In genomic region chr6:41768545-41769308, GRCh38 we compare ENCODE assay signal across 1 cellular context.
TF ChIP-seq lines count a peak whose summit lies in the region.

No MANE protein-coding gene starts in this region.

TF ChIP-seq in H1, 55 proteins besides CTCF, POLR2A, EP300 and RAD21:
- TF ChIP-seq E2F6 (IDR thresholded peaks at IDR 0.05) = no peak
- TF ChIP-seq KDM4A (IDR thresholded peaks at IDR 0.05; ENCODE audit: low read depth, low read length, severe bottlenecking) = no peak
TF ChIP-seq in H1: peak in this region for 0.
